19 cellular contexts compared by ENCODE assay signal in the genomic region with DNA sequence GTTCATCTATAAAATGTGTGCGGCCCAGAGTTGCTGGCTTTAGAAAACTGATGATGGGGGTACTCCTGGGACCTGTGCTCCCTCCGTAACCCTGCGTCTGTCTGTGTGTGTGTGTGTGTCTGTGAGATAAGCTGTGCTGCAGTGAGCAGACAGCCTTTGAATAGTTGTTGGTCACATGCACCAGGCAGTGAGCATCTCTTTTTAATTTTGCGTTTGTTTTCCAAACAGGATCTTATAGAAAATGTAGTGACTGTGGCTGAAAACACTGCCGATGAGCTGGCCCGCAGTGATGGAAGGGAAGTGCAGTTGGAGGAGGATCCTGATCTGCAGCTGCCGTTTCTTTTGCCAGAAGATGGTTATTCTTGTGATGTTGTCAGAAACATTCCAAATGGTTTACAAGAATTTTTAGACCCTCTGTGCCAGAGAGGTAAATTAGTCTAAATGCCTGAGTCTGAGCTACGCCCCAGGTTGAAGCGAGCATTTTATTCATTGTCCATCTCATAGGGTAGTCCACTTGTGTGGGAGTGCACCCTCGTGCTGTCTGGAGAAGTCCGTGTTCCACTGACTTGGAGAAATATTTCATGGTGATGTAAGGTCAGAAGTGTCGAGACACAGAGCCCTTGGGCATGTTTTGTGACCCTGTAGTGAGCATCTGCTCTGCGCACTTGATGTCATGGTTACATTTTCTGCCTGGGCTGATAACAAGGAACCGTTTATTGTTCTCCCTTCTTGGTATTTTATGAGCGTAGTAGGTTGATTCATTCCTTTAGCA.
"Had no signal": no experiment of that assay in that cellular context is flagged by ENCODE, and none has a peak within 500 bp of the region (broad histone marks: within the 10 kb centered on the region; RNA-seq: fewer than 3 reads in every experiment).

No MANE protein-coding gene starts in this region.

- ATAC-seq: gastrocnemius medialis, left lobe of liver, pancreas, psoas muscle had no signal

- H3K4me3 ChIP-seq: coronary artery, gastrocnemius medialis, neural progenitor cell, pancreas, psoas muscle, sigmoid colon, stomach, thoracic aorta, transverse colon had no signal

- H3K4me2 ChIP-seq: neural progenitor cell had no signal

- H3K9ac ChIP-seq: neural progenitor cell had no signal

- H3K4me1 Mint-ChIP-seq: endodermal cell, natural killer cell, neural progenitor cell had no signal

- H3K36me3 Mint-ChIP-seq: natural killer cell had no signal

- H3K27ac Mint-ChIP-seq: endodermal cell, natural killer cell, neural progenitor cell had no signal

- H2AFZ ChIP-seq: neural progenitor cell had no signal

- H3K4me1 ChIP-seq: gastrocnemius medialis, pancreas, psoas muscle, sigmoid colon, stomach, transverse colon had no signal

- DNase-seq: effector CD4-positive, alpha-beta T cell; endodermal cell; gastrocnemius medialis; islet precursor cell; mammary epithelial cell; natural killer cell; pancreas; psoas muscle; retina; sigmoid colon; small intestine; stimulated activated CD4-positive, alpha-beta T cell treated with anti-CD3 and anti-CD28 coated beads, Interleukin-12 subunit alpha, Interleukin-12 subunit beta, amount 100 ng/mL, for 4 hours; stimulated activated naive CD4-positive, alpha-beta T cell; stomach; transverse colon had no signal

- H3K9me3 ChIP-seq: gastrocnemius medialis, pancreas, psoas muscle, sigmoid colon, stomach, thoracic aorta, transverse colon had no signal

- H3K27ac ChIP-seq: coronary artery, gastrocnemius medialis, neural progenitor cell, pancreas, psoas muscle, sigmoid colon, stomach, thoracic aorta, transverse colon had no signal

- H3K27me3 ChIP-seq: gastrocnemius medialis, neural progenitor cell, pancreas, sigmoid colon, stomach, transverse colon had no signal

- H3K4me3 Mint-ChIP-seq: endodermal cell, natural killer cell, neural progenitor cell had no signal

- H3K9me3 Mint-ChIP-seq: endodermal cell, natural killer cell, neural progenitor cell had no signal
